ENCODE assay signal across 8 cellular contexts in the genomic region with DNA sequence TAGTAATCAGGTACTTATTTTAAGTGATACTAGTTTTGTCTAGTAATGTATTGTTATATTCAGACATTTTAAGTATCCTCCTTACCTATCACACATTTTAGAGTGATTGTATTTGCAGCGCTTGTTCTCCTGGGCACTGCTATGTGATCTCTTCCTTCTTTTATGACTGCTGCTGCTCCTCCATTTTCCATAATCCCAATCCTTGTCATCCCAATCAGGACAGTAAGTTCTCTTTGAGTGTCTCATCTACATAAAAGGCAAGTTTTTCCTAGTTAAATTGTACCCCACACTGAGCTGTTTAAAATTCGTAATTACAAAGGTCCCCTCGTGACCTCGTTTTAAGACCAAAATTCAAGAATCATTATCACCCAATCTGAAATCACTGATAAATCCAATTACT. TPM values are rescaled to one million over a fixed set of nuclear protein-coding genes. Genes with fewer than 3 reads are reported as not detected.
DNase-seq lines count a peak whose midpoint lies in the region; ATAC-seq, FAIRE-seq and TF ChIP-seq lines count a peak whose summit lies in the region.

No MANE protein-coding gene starts in this region.

- peak overlapping the region; percentile 47 to 100 (median 86) for H3K27ac Mint-ChIP-seq in naive B cell

- H3K27me3 Mint-ChIP-seq in naive B cell, result no peaks in the 10 kb centered on the region

- no peak overlapping the region for H3K27ac ChIP-seq in KMS-11

- no peak for TF ChIP-seq CTCF in AG04449 (IDR thresholded peaks at IDR 0.05; ENCODE audit: insufficient read depth, low read length, missing control alignments)
- no peak for TF ChIP-seq CTCF in KMS-11 (conservative IDR thresholded peaks at IDR 0.05; ENCODE audit: low read depth, low read length)
- TF ChIP-seq CTCF in choroid plexus epithelial cell (conservative IDR thresholded peaks at IDR 0.05; ENCODE audit: low read depth, low read length), result no peak

- TF ChIP-seq POLR2A in GM12891 (IDR thresholded peaks at IDR 0.05; ENCODE audit: low read depth, low read length), result no peak

- H3K4me3 ChIP-seq in AG04449 (ENCODE audit: low read depth, low read length) (peak overlapping the region; percentile 41), KMS-11 (IDR thresholded peaks at IDR 0.05; ENCODE audit: insufficient read depth, low read depth, low read length) (no peak overlapping the region), choroid plexus epithelial cell (ENCODE audit: low read depth, low read length) (peak overlapping the region; percentile 94)

- POLR2A ChIA-PET in AG04449 (lab: Yijun Ruan, JAX), result no interaction called here

- peaks cover 42 to 56% (median 54%) of the 10 kb centered on the region in 3 donors for H3K4me1 Mint-ChIP-seq in naive B cell

- peaks cover 38% of the 10 kb centered on the region for H3K4me1 ChIP-seq in KMS-11 (ENCODE audit: low read depth, poor library complexity, severe bottlenecking)

- CTCF ChIA-PET in AG04449 (lab: Yijun Ruan, JAX), result interaction anchor here (0.7 kb wide), 1 partner anchor 158 kb away, joined by 3 read pairs; no protein-coding TSS in a partner anchor

- H3K36me3 ChIP-seq in KMS-11 (ENCODE audit: insufficient read depth), result peaks cover 35% of the 10 kb centered on the region; the same call in 1 of the 2 replicates

- peaks cover 45 to 55% of the 10 kb centered on the region in 2 donors for H3K36me3 Mint-ChIP-seq in naive B cell

- peak overlapping the region; percentile 38 for H3K4me2 ChIP-seq in KMS-11

- no peak for FAIRE-seq in GM12891 (lab: Jason Lieb, UNC)

- DNase-seq in AG04449 (ENCODE audit: low read depth, low spot score), result no peak
- no peak for DNase-seq in choroid plexus epithelial cell (ENCODE audit: low read depth)
- no peak for DNase-seq in naive B cell
- DNase-seq in NCI-H226, result no peak
- no peak for DNase-seq in GM12891 (ENCODE audit: insufficient read length, low spot score)
- no peak for DNase-seq in stimulated activated CD4-positive, alpha-beta T cell treated with anti-CD3 and anti-CD28 coated beads, Interleukin-15, amount 100 ng/mL, for 24 hours

- H4K20me1 ChIP-seq in KMS-11 (ENCODE audit: insufficient read depth), result peaks cover 33% of the 10 kb centered on the region

- no peak overlapping the region; the same call in 1 of the 2 replicates for H3K9ac ChIP-seq in KMS-11

- no peaks in the 10 kb centered on the region for H3K27me3 ChIP-seq in KMS-11 (ENCODE audit: insufficient read depth, low read depth)

- H3K79me2 ChIP-seq in KMS-11 (ENCODE audit: insufficient read depth, low read depth), result peaks cover 76% of the 10 kb centered on the region

- H3K4me3 Mint-ChIP-seq in naive B cell, result peak overlapping the region; percentile 84 to 100 (median 96)

- no peak for ATAC-seq in naive B cell (ENCODE audit: low read depth in 2 of 2)
- no peak for ATAC-seq in GM19328 (IDR thresholded peaks at IDR 0.05; ENCODE audit: unreplicated experiment)

- peaks cover 0 to 3% (median 0%) of the 10 kb centered on the region in 7 donors for H3K9me3 Mint-ChIP-seq in naive B cell

- no peak overlapping the region for H2AFZ ChIP-seq in KMS-11 (ENCODE audit: low read depth)

TF ChIP-seq in GM12891, 5 proteins besides CTCF, POLR2A, EP300 and RAD21:
- TF ChIP-seq SPI1 (IDR thresholded peaks at IDR 0.05; ENCODE audit: low read depth, low read length), result no peak
- TF ChIP-seq TAF1 (IDR thresholded peaks at IDR 0.05; ENCODE audit: low read depth, low read length), result no peak
- no peak for TF ChIP-seq PAX5 (IDR thresholded peaks at IDR 0.05; ENCODE audit: insufficient read depth, low read length, severe bottlenecking)
- no peak for TF ChIP-seq POU2F2 (IDR thresholded peaks at IDR 0.05; ENCODE audit: low read depth, low read length)
- no peak for TF ChIP-seq POLR2AphosphoS5 (IDR thresholded peaks at IDR 0.05; ENCODE audit: low read depth, low read length)

RNA-seq across cellular contexts. Expression of gene CLK1, which starts 2.8 kb away (rescaled TPM):
- polyA plus RNA-seq in naive B cell (ENCODE audit: low read depth in 6 of 6), result 100 to 1,000 TPM in 1 of 6 donors, 10 to 100 TPM in 5; 44.0 to 107 (median 55.5) TPM
- polyA plus RNA-seq in GM12891 (2012; ENCODE audit: low read depth, missing spikeins), result 42.5 TPM

RNA-seq across cellular contexts. Expression of gene PPIL3, which starts 27.3 kb away (rescaled TPM):
- 10 to 100 TPM; 25.3 to 47.1 (median 33.7) TPM for polyA plus RNA-seq in naive B cell (ENCODE audit: low read depth in 6 of 6)
- 61.1 TPM for polyA plus RNA-seq in GM12891 (2012; ENCODE audit: low read depth, missing spikeins)

RNA-seq across cellular contexts. Expression of gene NIF3L1, which starts 27.6 kb away (rescaled TPM):
- polyA plus RNA-seq in naive B cell (ENCODE audit: low read depth in 6 of 6), result 10 to 100 TPM; 12.2 to 22.0 (median 14.9) TPM
- polyA plus RNA-seq in GM12891 (2012; ENCODE audit: low read depth, missing spikeins), result 17.8 TPM

RNA-seq across cellular contexts. Expression of gene BZW1, which starts 49.9 kb away (rescaled TPM):
- polyA plus RNA-seq in naive B cell (ENCODE audit: low read depth in 6 of 6), result 100 to 1,000 TPM; 165 to 201 (median 179) TPM
- polyA plus RNA-seq in GM12891 (2012; ENCODE audit: low read depth, missing spikeins), result 167 TPM
